18 cellular contexts compared by ENCODE assay signal in the genomic region with DNA sequence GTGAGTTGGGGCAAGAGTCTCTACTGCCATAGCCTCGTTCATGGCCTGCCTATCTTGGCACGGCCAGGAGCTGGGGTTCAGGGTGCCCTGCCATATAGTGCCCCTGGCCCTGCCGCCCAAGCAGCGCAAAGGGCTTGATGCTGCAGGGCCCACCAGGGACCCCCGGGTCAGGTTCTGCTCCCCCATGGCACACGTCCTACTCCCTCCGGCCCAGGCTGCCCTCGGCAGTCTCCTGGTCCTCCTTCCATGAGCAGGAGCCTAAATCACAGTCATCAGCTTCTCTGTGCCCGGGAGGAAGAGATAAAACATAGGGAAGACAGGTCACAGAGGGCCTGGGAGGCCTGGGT. TPM values are rescaled to one million over a fixed set of nuclear protein-coding genes. Genes with fewer than 3 reads are reported as not detected.
DNase-seq lines count a peak whose midpoint lies in the region; ATAC-seq and TF ChIP-seq lines count a peak whose summit lies in the region.
"Had no signal": no experiment of that assay in that cellular context is flagged by ENCODE, and none has a peak within 500 bp of the region (broad histone marks: within the 10 kb centered on the region; RNA-seq: fewer than 3 reads in every experiment).

No MANE protein-coding gene starts in this region.

- H3K9me3 ChIP-seq in mesenchymal stem cell (ENCODE audit: control insufficient read depth, low read length): no peaks in the 10 kb centered on the region
- H3K9me3 ChIP-seq in stomach: no peaks in the 10 kb centered on the region
- H3K9me3 ChIP-seq: gastroesophageal sphincter, transverse colon had no signal

- no peak overlapping the region for H3K56ac ChIP-seq in mesendoderm (ENCODE audit: low read length)

- H4K8ac ChIP-seq in mesenchymal stem cell (ENCODE audit: low read length) (peak overlapping the region; percentile 64), mesendoderm (ENCODE audit: low read depth, low read length) (no peak overlapping the region)

- H3K4me1 ChIP-seq in mesenchymal stem cell (ENCODE audit: control insufficient read depth, insufficient read depth, low read depth, low read length): peaks cover 63% of the 10 kb centered on the region
- peaks cover 40 to 67% (median 53%) of the 10 kb centered on the region in 4 donors for H3K4me1 ChIP-seq in stomach
- no peaks in the 10 kb centered on the region for H3K4me1 ChIP-seq in mesendoderm (ENCODE audit: control insufficient read depth, low read depth, low read length)

- no peaks in the 10 kb centered on the region for H3K79me2 ChIP-seq in mesendoderm (ENCODE audit: control insufficient read depth, insufficient read depth, low read length)

- peak overlapping the region; percentile 11 for H2BK120ac ChIP-seq in mesenchymal stem cell (ENCODE audit: low read depth, low read length)
- no peak overlapping the region for H2BK120ac ChIP-seq in mesendoderm (ENCODE audit: low read depth, low read length)

- no peak overlapping the region for H4K5ac ChIP-seq in mesendoderm (ENCODE audit: low read length)

- WGBS in mesenchymal stem cell: 90% methylated on average over 9 of the region's 9 CpGs
- 89 to 94% (median 92%) methylated on average over 9 of the region's 9 CpGs for WGBS in stomach, 5 donors
- WGBS in mesendoderm (ENCODE audit: extremely low coverage, insufficient coverage, low lambda C conversion rate): no CpG with 5 or more reads among the region's 9 CpGs

- H3K18ac ChIP-seq in mesenchymal stem cell (ENCODE audit: low read depth in 1 of 2, low read length in 2 of 2): peak overlapping the region; percentile 9 to 93
- no peak overlapping the region for H3K18ac ChIP-seq in mesendoderm (ENCODE audit: low read length)

- intact Hi-C loops in activated naive CD4-positive, alpha-beta T cell treated with anti-CD3 and anti-CD28 coated beads for 36 hours (cut with micrococcal nuclease): no loop called here
- intact Hi-C loops in stomach (cut with DNase I; ENCODE audit: low total_unique reads): no loop called here

- DNase-seq in activated naive CD4-positive, alpha-beta T cell treated with anti-CD3 and anti-CD28 coated beads for 36 hours: no peak
- no peak for DNase-seq in activated naive CD4-positive, alpha-beta T cell (lab: John Stamatoyannopoulos, UW)
- DNase-seq in mesenchymal stem cell: no peak
- DNase-seq in stomach: no peak
- no peak for DNase-seq in NCI-H82 (lab: John Stamatoyannopoulos, UW)
- DNase-seq in type B pancreatic cell (ENCODE audit: extremely low spot score, unreplicated experiment): no peak
- no peak for DNase-seq in mesendoderm
- DNase-seq: ACHN; CD4-positive, alpha-beta memory T cell; DMS79; left cardiac atrium; NCI-H526 treated with DMSO at 0.1 percent for 48 hours; PC-9; transverse colon had no signal

- peaks cover 62% of the 10 kb centered on the region for H3K4me1 Mint-ChIP-seq in activated naive CD4-positive, alpha-beta T cell treated with anti-CD3 and anti-CD28 coated beads for 36 hours (ENCODE audit: low read depth)
- peaks cover 24% of the 10 kb centered on the region for H3K4me1 Mint-ChIP-seq in activated T-helper 17 cell treated with anti-CD3 and anti-CD28 coated beads, Interleukin-2, amount 50 U/mL, for 72 hours
- H3K4me1 Mint-ChIP-seq in type B pancreatic cell (ENCODE audit: unreplicated experiment): peaks cover 23% of the 10 kb centered on the region

- TF ChIP-seq POLR2A in stomach (IDR thresholded peaks at IDR 0.05): no peak

- H2BK12ac ChIP-seq in mesenchymal stem cell (ENCODE audit: low read length in 2 of 2): peak overlapping the region in 1 of 2 experiments; percentile 98

- H3K4me2 ChIP-seq in mesenchymal stem cell (ENCODE audit: low read length, poor library complexity, severe bottlenecking): no peak overlapping the region
- no peak overlapping the region for H3K4me2 ChIP-seq in mesendoderm (ENCODE audit: low read length)
- H3K4me2 ChIP-seq: PC-9 had no signal

- H2AK5ac ChIP-seq in mesenchymal stem cell (ENCODE audit: low read length, severe bottlenecking) (peak overlapping the region; percentile 48), mesendoderm (ENCODE audit: low read length) (no peak overlapping the region)

- H2AFZ ChIP-seq in mesenchymal stem cell (ENCODE audit: low read depth, low read length): no peak overlapping the region
- H2AFZ ChIP-seq: PC-9 had no signal

- H3K9ac ChIP-seq in mesenchymal stem cell (ENCODE audit: low read length): no peak overlapping the region
- no peak overlapping the region for H3K9ac ChIP-seq in mesendoderm (ENCODE audit: low read length)

- no peak overlapping the region for H3K23ac ChIP-seq in mesenchymal stem cell (ENCODE audit: low read length in 2 of 2)
- no peak overlapping the region for H3K23ac ChIP-seq in mesendoderm (ENCODE audit: low read length)

- H2BK5ac ChIP-seq in mesenchymal stem cell (ENCODE audit: low read depth, low read length, poor library complexity, severe bottlenecking): no peak overlapping the region
- H2BK5ac ChIP-seq in mesendoderm (ENCODE audit: low read length): no peak overlapping the region

- peak overlapping the region; percentile 86 to 88 for H3K4ac ChIP-seq in mesenchymal stem cell (ENCODE audit: low read depth in 1 of 2, low read length in 2 of 2)
- no peak overlapping the region for H3K4ac ChIP-seq in mesendoderm (ENCODE audit: low read depth, low read length)

- H3K36me3 ChIP-seq in mesenchymal stem cell (ENCODE audit: control insufficient read depth in 1 of 2, insufficient read depth in 2 of 2, low read depth in 1 of 2, low read length in 2 of 2) (peaks cover 28 to 46% of the 10 kb centered on the region in 2 experiments), stomach (peaks cover 0 to 49% (median 43%) of the 10 kb centered on the region in 4 donors), mesendoderm (ENCODE audit: control insufficient read depth, insufficient read depth, low read length) (peaks cover 2% of the 10 kb centered on the region)
- H3K36me3 ChIP-seq: transverse colon had no signal

- CTCF ChIA-PET in activated naive CD4-positive, alpha-beta T cell treated with anti-CD3 and anti-CD28 coated beads for 36 hours (lab: Charles Lee): no interaction called here

- TF ChIP-seq CTCF in stomach (IDR thresholded peaks at IDR 0.05) (no peak), type B pancreatic cell (conservative IDR thresholded peaks at IDR 0.05) (no peak)

- H3K27me3 Mint-ChIP-seq in activated naive CD4-positive, alpha-beta T cell treated with anti-CD3 and anti-CD28 coated beads for 36 hours (ENCODE audit: low read depth): no peaks in the 10 kb centered on the region
- H3K27me3 Mint-ChIP-seq in activated T-helper 17 cell treated with anti-CD3 and anti-CD28 coated beads, Interleukin-2, amount 50 U/mL, for 72 hours: no peaks in the 10 kb centered on the region
- no peaks in the 10 kb centered on the region for H3K27me3 Mint-ChIP-seq in type B pancreatic cell
- H3K27me3 Mint-ChIP-seq: activated naive CD4-positive, alpha-beta T cell treated with anti-CD3 and anti-CD28 coated beads, Interleukin-2, amount 50 U/mL, for 24 hours; CD4-positive, alpha-beta memory T cell had no signal

- H3K79me1 ChIP-seq in mesenchymal stem cell (replicated peaks; ENCODE audit: low read length, poor library complexity, severe bottlenecking) (peaks cover 15% of the 10 kb centered on the region), mesendoderm (ENCODE audit: low read length) (no peaks in the 10 kb centered on the region)

- H3K4me3 ChIP-seq in mesenchymal stem cell (ENCODE audit: insufficient read depth in 1 of 2, low read depth in 1 of 2, low read length in 2 of 2) (no peak overlapping the region), stomach (no peak overlapping the region), mesendoderm (ENCODE audit: low read length) (no peak overlapping the region)
- H3K4me3 ChIP-seq: gastroesophageal sphincter, PC-9, transverse colon had no signal

- H2BK15ac ChIP-seq in mesenchymal stem cell (ENCODE audit: low read depth, poor library complexity, severe bottlenecking) (peak overlapping the region; percentile 66), mesendoderm (replicated peaks; ENCODE audit: low read depth) (no peak overlapping the region)

- H3K27ac Mint-ChIP-seq in activated naive CD4-positive, alpha-beta T cell treated with anti-CD3 and anti-CD28 coated beads for 36 hours: peak overlapping the region; percentile 85
- H3K27ac Mint-ChIP-seq in activated T-helper 17 cell treated with anti-CD3 and anti-CD28 coated beads, Interleukin-2, amount 50 U/mL, for 72 hours: peak overlapping the region; percentile 61
- no peak overlapping the region for H3K27ac Mint-ChIP-seq in type B pancreatic cell
- H3K27ac Mint-ChIP-seq: activated naive CD4-positive, alpha-beta T cell treated with anti-CD3 and anti-CD28 coated beads, Interleukin-2, amount 50 U/mL, for 24 hours had no signal

- H4K91ac ChIP-seq in mesenchymal stem cell (ENCODE audit: low read length): peak overlapping the region; percentile 45

- H3K9me3 Mint-ChIP-seq in activated naive CD4-positive, alpha-beta T cell treated with anti-CD3 and anti-CD28 coated beads for 36 hours: peaks cover 3% of the 10 kb centered on the region
- H3K9me3 Mint-ChIP-seq in activated T-helper 17 cell treated with anti-CD3 and anti-CD28 coated beads, Interleukin-2, amount 50 U/mL, for 72 hours: no peaks in the 10 kb centered on the region
- no peaks in the 10 kb centered on the region for H3K9me3 Mint-ChIP-seq in type B pancreatic cell
- H3K9me3 Mint-ChIP-seq: activated naive CD4-positive, alpha-beta T cell treated with anti-CD3 and anti-CD28 coated beads, Interleukin-2, amount 50 U/mL, for 24 hours had no signal

- H3K4me3 Mint-ChIP-seq in activated naive CD4-positive, alpha-beta T cell treated with anti-CD3 and anti-CD28 coated beads for 36 hours: no peak overlapping the region
- H3K4me3 Mint-ChIP-seq in activated T-helper 17 cell treated with anti-CD3 and anti-CD28 coated beads, Interleukin-2, amount 50 U/mL, for 72 hours: no peak overlapping the region
- no peak overlapping the region for H3K4me3 Mint-ChIP-seq in type B pancreatic cell
- H3K4me3 Mint-ChIP-seq: activated naive CD4-positive, alpha-beta T cell treated with anti-CD3 and anti-CD28 coated beads, Interleukin-2, amount 50 U/mL, for 24 hours; CD4-positive, alpha-beta memory T cell had no signal

- H3K14ac ChIP-seq in mesenchymal stem cell (ENCODE audit: low read length in 2 of 2): peak overlapping the region in 1 of 2 experiments; percentile 83

- ATAC-seq in activated T-helper 17 cell treated with anti-CD3 and anti-CD28 coated beads, Interleukin-2, amount 50 U/mL, for 72 hours (replicated peaks): no peak
- ATAC-seq: activated CD4-positive, CD25-positive, alpha-beta regulatory T cell treated with anti-CD3 and anti-CD28 coated beads, Interleukin-2, amount 50 U/mL, for 24 hours; gastroesophageal sphincter; left cardiac atrium had no signal

- H3K27me3 ChIP-seq in mesenchymal stem cell (ENCODE audit: control insufficient read depth in 1 of 2, insufficient read depth in 1 of 2, low read length in 2 of 2) (no peaks in the 10 kb centered on the region), stomach (no peaks in the 10 kb centered on the region), mesendoderm (ENCODE audit: insufficient read depth, low read length, poor library complexity) (no peaks in the 10 kb centered on the region)
- H3K27me3 ChIP-seq: gastroesophageal sphincter, transverse colon had no signal

- peaks cover 22% of the 10 kb centered on the region for H3K36me3 Mint-ChIP-seq in activated naive CD4-positive, alpha-beta T cell treated with anti-CD3 and anti-CD28 coated beads for 36 hours (ENCODE audit: low read depth)
- H3K36me3 Mint-ChIP-seq in activated T-helper 17 cell treated with anti-CD3 and anti-CD28 coated beads, Interleukin-2, amount 50 U/mL, for 72 hours (ENCODE audit: low read depth): peaks cover 29% of the 10 kb centered on the region
- H3K36me3 Mint-ChIP-seq in type B pancreatic cell: peaks cover 14% of the 10 kb centered on the region

- TF ChIP-seq EP300 in stomach (IDR thresholded peaks at IDR 0.05): no peak

- H3K27ac ChIP-seq in mesenchymal stem cell (ENCODE audit: low read length, poor library complexity, severe bottlenecking): no peak overlapping the region
- peak overlapping the region in 3 of 5 donors; percentile 49 to 64 (median 55) for H3K27ac ChIP-seq in stomach
- H3K27ac ChIP-seq in mesendoderm (ENCODE audit: low read depth, low read length): no peak overlapping the region
- H3K27ac ChIP-seq: PC-9 had no signal

RNA-seq across cellular contexts. Expression of gene MTSS2, which starts 55.9 kb away (rescaled TPM):
- 1 to 10 TPM; 2.0 TPM for total RNA-seq in activated naive CD4-positive, alpha-beta T cell treated with anti-CD3 and anti-CD28 coated beads for 36 hours
- total RNA-seq in activated T-helper 17 cell treated with anti-CD3 and anti-CD28 coated beads, Interleukin-2, amount 50 U/mL, for 72 hours: under 1 TPM; 0.11 to 0.67 TPM
- polyA plus RNA-seq in mesenchymal stem cell (2013, experiment 1 of 2): 105 TPM
- polyA plus RNA-seq in mesenchymal stem cell (2013, experiment 2 of 2): 103 TPM
- total RNA-seq in stomach: 10 to 100 TPM in 4 of 5 donors, 1 to 10 TPM in 1; 5.8 to 50.7 (median 17.4) TPM
- polyA plus RNA-seq in stomach: 10 to 100 TPM; 19.7 to 42.2 (median 33.0) TPM
- 92.2 and 118 TPM in 2 replicates for total RNA-seq in type B pancreatic cell (ENCODE audit: low replicate concordance)
- polyA plus RNA-seq in mesendoderm (2013, experiment 1 of 2): 43.1 TPM
- 46.9 TPM for polyA plus RNA-seq in mesendoderm (2013, experiment 2 of 2)
- polyA plus RNA-seq: CD4-positive, alpha-beta memory T cell had no signal

RNA-seq across cellular contexts. Expression of gene VAC14, which starts 59.2 kb away (rescaled TPM):
- 10 to 100 TPM; 19.6 to 20.6 TPM for total RNA-seq in activated naive CD4-positive, alpha-beta T cell treated with anti-CD3 and anti-CD28 coated beads for 36 hours
- 10 to 100 TPM; 22.4 to 34.9 TPM for total RNA-seq in activated T-helper 17 cell treated with anti-CD3 and anti-CD28 coated beads, Interleukin-2, amount 50 U/mL, for 72 hours
- 29.9 TPM for polyA plus RNA-seq in mesenchymal stem cell (2013, experiment 1 of 2)
- polyA plus RNA-seq in mesenchymal stem cell (2013, experiment 2 of 2): 29.1 TPM
- total RNA-seq in stomach: 10 to 100 TPM; 14.9 to 90.6 (median 54.2) TPM
- polyA plus RNA-seq in stomach: 10 to 100 TPM; 22.3 to 33.1 (median 32.1) TPM
- total RNA-seq in type B pancreatic cell (ENCODE audit: low replicate concordance): 38.3 and 39.5 TPM in 2 replicates
- polyA plus RNA-seq in mesendoderm (2013, experiment 1 of 2): 28.6 TPM
- polyA plus RNA-seq in mesendoderm (2013, experiment 2 of 2): 28.4 TPM

Comparison
In these comparisons a context has a peak if more than half of its experiments do, and no peak if none do; other contexts are left out.
1. H3K27ac ChIP-seq: peak in stomach (3 of 5); none in mesenchymal stem cell (single experiment) and mesendoderm (single experiment).